ENCODE assay signal across 21 cellular contexts in the genomic region with DNA sequence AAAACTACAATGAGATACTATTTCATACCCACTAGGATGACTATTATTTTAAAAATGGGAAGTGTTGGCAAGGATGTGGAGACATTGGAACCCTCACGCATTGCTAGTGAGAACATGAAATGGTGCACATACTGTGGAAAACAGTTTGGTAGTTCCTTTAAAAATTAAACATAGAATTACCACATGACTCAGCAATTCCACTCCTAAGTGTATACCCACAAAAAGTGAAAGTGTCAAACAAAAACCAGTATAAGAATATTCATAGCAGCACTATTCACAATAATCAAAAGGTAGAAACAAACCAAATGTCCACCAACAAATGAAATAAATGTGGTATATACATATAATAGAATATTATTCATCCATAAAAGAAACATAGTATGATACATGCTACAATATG. TPM values are rescaled to one million over a fixed set of nuclear protein-coding genes. Genes with fewer than 3 reads are reported as not detected.
A peak's percentile ranks its signal among the peaks of the same experiment; 100 is the strongest.
DNase-seq lines count a peak whose midpoint lies in the region; ATAC-seq, FAIRE-seq and TF ChIP-seq lines count a peak whose summit lies in the region.
"Had no signal": no experiment of that assay in that cellular context is flagged by ENCODE, and none has a peak within 500 bp of the region (broad histone marks: within the 10 kb centered on the region; RNA-seq: fewer than 3 reads in every experiment).

No MANE protein-coding gene starts in this region.

- H4K20me1 ChIP-seq in HCT116 (ENCODE audit: insufficient read depth) (no peaks in the 10 kb centered on the region), endothelial cell of umbilical vein (replicated peaks; ENCODE audit: control insufficient read depth, extremely low read depth, insufficient read depth, low read length) (no peaks in the 10 kb centered on the region)

- H3K36me3 ChIP-seq in HCT116 (ENCODE audit: control insufficient read depth in 1 of 2, insufficient read depth in 2 of 2, low read length in 2 of 2) (no peaks in the 10 kb centered on the region), MG63 (no peaks in the 10 kb centered on the region), endothelial cell of umbilical vein (ENCODE audit: control insufficient read depth in 2 of 2, extremely low read depth in 1 of 2, insufficient read depth in 2 of 2, low read length in 2 of 2) (no peaks in the 10 kb centered on the region), heart right ventricle (no peaks in the 10 kb centered on the region)

- H3K9me3 ChIP-seq in HCT116 (ENCODE audit: control insufficient read depth in 1 of 2, insufficient read depth in 1 of 2, low read depth in 1 of 2, low read length in 2 of 2) (no peaks in the 10 kb centered on the region), MG63 (peaks cover 9% of the 10 kb centered on the region), endothelial cell of umbilical vein (replicated peaks; ENCODE audit: control insufficient read depth, insufficient read depth, low read length) (no peaks in the 10 kb centered on the region), heart right ventricle (peaks cover 0 to 44% (median 6%) of the 10 kb centered on the region in 11 donors)

- CTCF ChIA-PET in HCT116 (lab: Charles Lee) (no interaction called here), endothelial cell of umbilical vein (lab: Charles Lee) (no interaction called here)

- ATAC-seq in HCT116, result no peak
- no peak for ATAC-seq in heart right ventricle
- ATAC-seq in HG03175 (IDR thresholded peaks at IDR 0.05; ENCODE audit: unreplicated experiment), result no peak
- ATAC-seq: GM12878 had no signal

- H3K4me1 ChIP-seq in HCT116 (ENCODE audit: control insufficient read depth in 1 of 2, insufficient read depth in 2 of 2, low read length in 2 of 2), result no peaks in the 10 kb centered on the region
- no peaks in the 10 kb centered on the region for H3K4me1 ChIP-seq in endothelial cell of umbilical vein (ENCODE audit: control insufficient read depth, extremely low read depth, insufficient read depth, low read length)
- no peaks in the 10 kb centered on the region for H3K4me1 ChIP-seq in heart right ventricle

- peak; percentile 24 for FAIRE-seq in endothelial cell of umbilical vein (lab: Jason Lieb, UNC)
- FAIRE-seq: A204.1, GM12878, H1, HTR-8/SVneo had no signal

- POLR2A ChIA-PET in HCT116 (lab: Charles Lee) (no interaction called here), endothelial cell of umbilical vein (lab: Charles Lee) (no interaction called here)

- H3K4me3 ChIP-seq in HCT116 (replicated peaks in 1 of 2; ENCODE audit: low read depth in 1 of 2, low read length in 2 of 2), result no peak overlapping the region
- no peak overlapping the region for H3K4me3 ChIP-seq in MG63
- no peak overlapping the region for H3K4me3 ChIP-seq in endothelial cell of umbilical vein (replicated peaks in 1 of 3; ENCODE audit: insufficient read depth in 1 of 3, low read depth in 1 of 3, low read length in 3 of 3)
- H3K4me3 ChIP-seq in heart right ventricle, result no peak overlapping the region
- H3K4me3 ChIP-seq: GM12878 had no signal

- no peak overlapping the region for H3K9ac ChIP-seq in HCT116 (ENCODE audit: low read length)
- H3K9ac ChIP-seq in endothelial cell of umbilical vein (replicated peaks; ENCODE audit: extremely low read depth, insufficient read depth, low read length), result no peak overlapping the region
- H3K9ac ChIP-seq: KMS-11 had no signal

- H3K4me2 ChIP-seq in HCT116 (ENCODE audit: low read length), result no peak overlapping the region
- H3K4me2 ChIP-seq in endothelial cell of umbilical vein (ENCODE audit: insufficient read depth, low read length), result no peak overlapping the region
- H3K4me2 ChIP-seq: KMS-11 had no signal

- intact Hi-C loops in HCT116 (cut with micrococcal nuclease), result no loop called here
- intact Hi-C loops in endothelial cell of umbilical vein (cut with micrococcal nuclease), result no loop called here
- intact Hi-C loops in heart right ventricle (cut with DNase I), result no loop called here

- 90 to 97% methylated on average over 1 of the region's 1 CpG for WGBS in heart right ventricle, 2 donors

- BruUV-seq in HCT116 (replicated peaks; lab: Mats Ljungman, UMichigan) (no TSS peak), endothelial cell of umbilical vein (replicated peaks; lab: Mats Ljungman, UMichigan) (no TSS peak)

- RAD21 ChIA-PET in HCT116 (lab: Charles Lee; ENCODE audit: low non-redundant PET in 1 of 2, low total read pairs in 2 of 2, uncharacterized antibody in 2 of 2, unreplicated experiment in 2 of 2), result no interaction called here

- TF ChIP-seq CTCF in HCT116 (IDR thresholded peaks at IDR 0.05 in 2 of 3, conservative IDR thresholded peaks at IDR 0.05 in 1 of 3; ENCODE audit: borderline replicate concordance in 1 of 3, insufficient read depth in 1 of 3, low read depth in 2 of 3, low read length in 2 of 3) (no peak), endothelial cell of umbilical vein (IDR thresholded peaks at IDR 0.05; ENCODE audit: extremely low read depth in 1 of 2, insufficient read depth in 1 of 2, low read depth in 1 of 2, low read length in 2 of 2) (no peak), heart right ventricle (IDR thresholded peaks at IDR 0.05) (no peak)

- no peaks in the 10 kb centered on the region for H3K9me1 ChIP-seq in endothelial cell of umbilical vein (replicated peaks; ENCODE audit: control insufficient read depth, extremely low read depth, insufficient read depth, low read length)

- peak overlapping the region; percentile 53 for H2AFZ ChIP-seq in HCT116 (ENCODE audit: low read depth, low read length, poor library complexity, severe bottlenecking)
- no peak overlapping the region for H2AFZ ChIP-seq in endothelial cell of umbilical vein (ENCODE audit: low read depth, low read length)

- no peak for TF ChIP-seq POLR2A in HCT116 (IDR thresholded peaks at IDR 0.05; ENCODE audit: borderline replicate concordance, extremely low read depth, insufficient read depth, insufficient read length)
- TF ChIP-seq POLR2A in endothelial cell of umbilical vein (IDR thresholded peaks at IDR 0.05; ENCODE audit: low read depth, low read length), result no peak

- TF ChIP-seq RAD21 in HCT116 (IDR thresholded peaks at IDR 0.05; ENCODE audit: low read depth), result no peak

- dilution Hi-C loops in endothelial cell of umbilical vein (cut with MboI; ENCODE audit: extremely low pct_ligation_motif_present, low sequenced_read_pairs), result no loop called here

- H3K27ac ChIP-seq in HCT116 (ENCODE audit: low read depth, low read length) (no peak overlapping the region), endothelial cell of umbilical vein (ENCODE audit: insufficient read depth, low read depth, low read length) (no peak overlapping the region), heart right ventricle (no peak overlapping the region)
- H3K27ac ChIP-seq: C4-2B, KMS-11 had no signal

- no peaks in the 10 kb centered on the region for H3K9me2 ChIP-seq in HCT116 (ENCODE audit: insufficient read depth)

- H3K79me2 ChIP-seq in HCT116 (ENCODE audit: insufficient read depth, low read length) (no peaks in the 10 kb centered on the region), endothelial cell of umbilical vein (ENCODE audit: control insufficient read depth, insufficient read depth, low read length) (no peaks in the 10 kb centered on the region)

- DNase-seq in CD1c-positive myeloid dendritic cell (ENCODE audit: extremely low spot score) (peak; percentile 5), HCT116 (ENCODE audit: low read depth, low spot score) (no peak), MG63 (peak; percentile 39), endothelial cell of umbilical vein (ENCODE audit: low read depth, low spot score) (no peak), heart right ventricle (no peak), HCEC 1CT (no peak)
- DNase-seq: AML-193; CD4-positive, alpha-beta memory T cell; DMS 273 treated with DMSO at 0.1 percent for 48 hours; DMS53; DND-41; EL; H9; HFFc6 had no signal

- H3K27me3 ChIP-seq in HCT116 (ENCODE audit: insufficient read depth, low read length), result no peaks in the 10 kb centered on the region
- H3K27me3 ChIP-seq in MG63, result no peaks in the 10 kb centered on the region
- H3K27me3 ChIP-seq in endothelial cell of umbilical vein (ENCODE audit: control insufficient read depth in 2 of 2, insufficient read depth in 2 of 2, low read length in 2 of 2), result peaks cover 0 to 1% of the 10 kb centered on the region in 2 experiments
- peaks cover 0 to 14% (median 0%) of the 10 kb centered on the region in 7 donors for H3K27me3 ChIP-seq in heart right ventricle

TF ChIP-seq in HCT116, 20 proteins besides CTCF, POLR2A, EP300 and RAD21 (continues in another document):
- TF ChIP-seq JUND (IDR thresholded peaks at IDR 0.05) (no peak), ZNF274 (IDR thresholded peaks at IDR 0.05; ENCODE audit: low read depth, low read length) (no peak), ZFX (IDR thresholded peaks at IDR 0.05) (no peak)
- TF ChIP-seq, protein P1, sequence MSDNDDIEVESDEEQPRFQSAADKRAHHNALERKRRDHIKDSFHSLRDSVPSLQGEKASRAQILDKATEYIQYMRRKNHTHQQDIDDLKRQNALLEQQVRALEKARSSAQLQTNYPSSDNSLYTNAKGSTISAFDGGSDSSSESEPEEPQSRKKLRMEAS (IDR thresholded peaks at IDR 0.05), result no peak

TF ChIP-seq in endothelial cell of umbilical vein, 7 proteins besides CTCF, POLR2A, EP300 and RAD21:
- no peak for TF ChIP-seq FOS (IDR thresholded peaks at IDR 0.05; ENCODE audit: borderline replicate concordance, insufficient read depth, low read length)

RNA-seq across cellular contexts. Expression of gene SHTN1, which starts 48.6 kb away (rescaled TPM):
- total RNA-seq in HCT116 (2021; ENCODE audit: unreplicated experiment) (64.0 TPM), endothelial cell of umbilical vein (29.7 and 36.5 TPM in 2 replicates), heart right ventricle (10 to 100 TPM in 1 of 10 donors, 1 to 10 TPM in 9; 1.6 to 13.1 (median 3.1) TPM)
- 12.2 and 17.6 TPM in 2 replicates for polyA plus RNA-seq in HCT116 (2012)
- total RNA-seq in MG63 (2014; rRNA removed; shearing (Covaris generic); ENCODE audit: low replicate concordance), result 0.82 and 0.99 TPM in 2 replicates
- polyA plus RNA-seq in endothelial cell of umbilical vein (4.0 and 4.8 TPM in 2 replicates), heart right ventricle (1 to 10 TPM in 1 of 2 donors, under 1 TPM in 1; 0.86 to 3.0 TPM)
- 8.1 and 8.6 TPM in 2 replicates for polyA plus RNA-seq in endothelial cell of umbilical vein (2011; cell fraction: cytosol; rRNA removed)
- polyA plus RNA-seq in endothelial cell of umbilical vein (2011; cell fraction: nucleus; rRNA removed), result 42.9 and 55.6 TPM in 2 replicates
- 21.6 and 23.8 TPM in 2 replicates for polyA plus RNA-seq in endothelial cell of umbilical vein (2012)
- 4.6 and 9.7 TPM in 2 replicates for polyA minus RNA-seq in endothelial cell of umbilical vein
- 6.1 TPM for polyA minus RNA-seq in endothelial cell of umbilical vein (2011; cell fraction: cytosol; rRNA and poly(A)+ RNA removed)
- polyA minus RNA-seq in endothelial cell of umbilical vein (2011; cell fraction: nucleus; rRNA and poly(A)+ RNA removed), result 21.6 and 28.3 TPM in 2 replicates

Comparison
In these comparisons a context has a peak if more than half of its experiments do, and no peak if none do; other contexts are left out.
1. DNase-seq: peak in CD1c-positive myeloid dendritic cell (single experiment) and MG63 (single experiment); none in HCT116 (single experiment), endothelial cell of umbilical vein (single experiment), heart right ventricle (0 of 2) and HCEC 1CT (single experiment).